20 cellular contexts compared by ENCODE assay signal in genomic region chr1:17970757-17971156, GRCh38.
DNase-seq lines count a peak whose midpoint lies in the region; ATAC-seq, FAIRE-seq and TF ChIP-seq lines count a peak whose summit lies in the region.
"Had no signal": no experiment of that assay in that cellular context is flagged by ENCODE, and none has a peak within 500 bp of the region (broad histone marks: within the 10 kb centered on the region; RNA-seq: fewer than 3 reads in every experiment).

No MANE protein-coding gene starts in this region.

- H3K27ac Mint-ChIP-seq in memory B cell: no peak overlapping the region
- H3K27ac Mint-ChIP-seq: CD4-positive, alpha-beta memory T cell; H9 had no signal

- H3K36me3 ChIP-seq in BLaER1 (no peaks in the 10 kb centered on the region), OCI-LY7 (ENCODE audit: insufficient read depth, low read length) (no peaks in the 10 kb centered on the region)

- no peaks in the 10 kb centered on the region for H3K9me3 Mint-ChIP-seq in memory B cell
- H3K9me3 Mint-ChIP-seq: H9 had no signal

- no peak overlapping the region for H2AFZ ChIP-seq in OCI-LY7 (ENCODE audit: low read length)

- FAIRE-seq in GM12891 (lab: Jason Lieb, UNC): peak; percentile 51
- FAIRE-seq: G401.6, GM19239, HepG2, HTR-8/SVneo had no signal

- peaks cover 16% of the 10 kb centered on the region for H3K4me1 Mint-ChIP-seq in memory B cell
- H3K4me1 Mint-ChIP-seq: CD4-positive, alpha-beta memory T cell had no signal

- H4K20me1 ChIP-seq in BLaER1 (no peaks in the 10 kb centered on the region), OCI-LY7 (ENCODE audit: insufficient read depth, low read length) (no peaks in the 10 kb centered on the region)

- no TSS peak for BruUV-seq in OCI-LY7 (replicated peaks; lab: Mats Ljungman, UMichigan)

- H3K36me3 Mint-ChIP-seq in memory B cell: no peaks in the 10 kb centered on the region
- H3K36me3 Mint-ChIP-seq: CD4-positive, alpha-beta memory T cell had no signal

- no peaks in the 10 kb centered on the region for H3K79me2 ChIP-seq in OCI-LY7 (ENCODE audit: insufficient read depth, low read depth, low read length)

- H3K4me3 ChIP-seq in BLaER1: no peak overlapping the region
- H3K4me3 ChIP-seq in OCI-LY7 (ENCODE audit: low read depth, low read length, poor library complexity, severe bottlenecking): no peak overlapping the region

- H3K9me3 ChIP-seq in BLaER1: no peaks in the 10 kb centered on the region
- H3K9me3 ChIP-seq in OCI-LY7 (ENCODE audit: low read length): no peaks in the 10 kb centered on the region

- H3K27ac ChIP-seq in BLaER1 (no peak overlapping the region), OCI-LY7 (ENCODE audit: low read depth, low read length, poor library complexity, severe bottlenecking) (no peak overlapping the region)
- H3K27ac ChIP-seq: C4-2B had no signal

- no peaks in the 10 kb centered on the region for H3K9me2 ChIP-seq in OCI-LY7 (ENCODE audit: insufficient read depth, low read length)

- H3K4me1 ChIP-seq in BLaER1 (peaks cover 16% of the 10 kb centered on the region), OCI-LY7 (ENCODE audit: insufficient read depth, low read length, poor library complexity, severe bottlenecking) (peaks cover 14% of the 10 kb centered on the region)

- H3K4me2 ChIP-seq in BLaER1 (peak overlapping the region; percentile 61), OCI-LY7 (ENCODE audit: low read length) (peak overlapping the region; percentile 42)

- peaks cover 8% of the 10 kb centered on the region for H3K27me3 Mint-ChIP-seq in memory B cell

- intact Hi-C loops in OCI-LY7 (cut with micrococcal nuclease; ENCODE audit: unreplicated experiment): no loop called here

- no peaks in the 10 kb centered on the region for H3K27me3 ChIP-seq in BLaER1

- DNase-seq in GM12891 (ENCODE audit: insufficient read length, low spot score) (peak; percentile 19), OCI-LY7 (ENCODE audit: low spot score) (peak; percentile 47), memory B cell (ENCODE audit: low spot score in 2 of 2) (no peak), NCI-H2171 treated with DMSO at 0.1 percent for 48 hours (lab: John Stamatoyannopoulos, UW) (no peak), occipital lobe (lab: John Stamatoyannopoulos, UW) (no peak), RPMI8226 (no peak)
- no peak for DNase-seq in activated CD4-positive, alpha-beta T cell treated with anti-CD3 and anti-CD28 coated beads, Interleukin-2, amount 50 U/mL, for 1 hour
- DNase-seq: 8988T; AML-193; CD4-positive, alpha-beta memory T cell; DMS79 treated with DMSO at 0.1 percent for 48 hours; EL; GOT3; H9 had no signal

- CTCF ChIA-PET in OCI-LY7 (lab: Charles Lee; ENCODE audit: unreplicated experiment): no interaction called here

- TF ChIP-seq CTCF in OCI-LY7 (conservative IDR thresholded peaks at IDR 0.05; ENCODE audit: low read length): no peak

- no peak overlapping the region for H3K9ac ChIP-seq in BLaER1

- no peak for TF ChIP-seq POLR2A in GM12891 (IDR thresholded peaks at IDR 0.05; ENCODE audit: low read depth, low read length)

- POLR2A ChIA-PET in OCI-LY7 (lab: Charles Lee): interaction anchor here (0.6 to 0.7 kb wide), 2 partner anchors 121 to 1891 kb away, joined by 3 to 4 read pairs; no protein-coding TSS in a partner anchor

- H3K4me3 Mint-ChIP-seq in memory B cell: no peak overlapping the region
- H3K4me3 Mint-ChIP-seq: CD4-positive, alpha-beta memory T cell; H9 had no signal

- peak; percentile 66 for ATAC-seq in memory B cell (ENCODE audit: low read depth)
- ATAC-seq: HepG2 had no signal

TF ChIP-seq in GM12891, 5 proteins besides CTCF, POLR2A, EP300 and RAD21:
- TF ChIP-seq PAX5 (IDR thresholded peaks at IDR 0.05; ENCODE audit: insufficient read depth, low read length, severe bottlenecking): peak; percentile 60
- TF ChIP-seq TAF1 (IDR thresholded peaks at IDR 0.05; ENCODE audit: low read depth, low read length): no peak

Comparison
In these comparisons a context has a peak if more than half of its experiments do, and no peak if none do; other contexts are left out.
1. DNase-seq: peak in GM12891 (single experiment) and OCI-LY7 (single experiment); none in memory B cell (0 of 2), NCI-H2171 treated with DMSO at 0.1 percent for 48 hours (single experiment), occipital lobe (single experiment), activated CD4-positive, alpha-beta T cell treated with anti-CD3 and anti-CD28 coated beads, Interleukin-2, amount 50 U/mL, for 1 hour (single experiment) and RPMI8226 (single experiment).